ENCODE assay signal across 14 cellular contexts in the genomic region with DNA sequence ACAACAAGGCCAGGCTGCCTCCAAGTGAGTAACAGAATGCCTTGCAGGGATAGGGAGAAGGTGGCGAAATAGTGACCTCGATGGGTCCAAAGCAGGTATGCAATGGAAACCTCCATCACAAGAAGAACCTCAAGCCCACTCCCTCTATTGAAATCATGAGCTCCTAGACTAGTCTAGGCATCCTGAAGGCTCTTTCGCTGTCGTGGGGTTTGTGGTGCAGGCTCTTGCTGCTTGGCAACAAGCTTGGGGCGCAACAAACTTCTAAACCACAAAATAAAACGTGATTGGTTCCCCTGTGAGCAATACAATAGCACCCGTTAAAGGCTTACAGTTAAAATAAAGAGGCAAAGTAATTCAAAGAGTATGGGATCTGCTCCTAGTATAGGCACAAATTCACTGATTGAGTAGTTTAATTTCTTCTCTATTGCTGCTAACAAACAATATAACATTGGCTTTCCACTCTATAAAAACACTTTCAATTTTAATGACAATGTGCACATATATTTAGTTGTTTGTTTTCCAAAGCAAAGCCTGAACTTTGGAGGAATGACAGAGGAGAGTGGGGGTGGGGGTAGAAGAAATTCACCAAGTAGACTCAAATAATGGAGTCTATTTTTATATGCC.
"Had no signal": no experiment of that assay in that cellular context is flagged by ENCODE, and none has a peak within 500 bp of the region (broad histone marks: within the 10 kb centered on the region; RNA-seq: fewer than 3 reads in every experiment).

No MANE protein-coding gene starts in this region.

- H3K36me3 Mint-ChIP-seq: activated CD8-positive, alpha-beta memory T cell treated with anti-CD3 and anti-CD28 coated beads, Interleukin-2, amount 10 ng/mL, durations not matched to agents 7 days and 5 days; activated naive CD4-positive, alpha-beta T cell treated with anti-CD3 and anti-CD28 coated beads, Interleukin-2, amount 50 U/mL, for 72 hours had no signal

- H3K4me1 Mint-ChIP-seq: activated CD8-positive, alpha-beta memory T cell treated with anti-CD3 and anti-CD28 coated beads, Interleukin-2, amount 10 ng/mL, durations not matched to agents 7 days and 5 days had no signal

- H3K27me3 ChIP-seq: testis, upper lobe of right lung had no signal

- H3K4me3 ChIP-seq: dorsolateral prefrontal cortex, testis, upper lobe of right lung had no signal

- H3K9me3 ChIP-seq: testis, upper lobe of right lung had no signal

- H3K4me3 Mint-ChIP-seq: activated CD8-positive, alpha-beta memory T cell treated with anti-CD3 and anti-CD28 coated beads, Interleukin-2, amount 10 ng/mL, durations not matched to agents 7 days and 5 days; activated T-cell treated with anti-CD3 and anti-CD28 coated beads, Interleukin-2, amount 50 U/mL, for 24 hours; neural crest cell; stimulated activated naive CD8-positive, alpha-beta T cell treated with anti-CD3 and anti-CD28 coated beads, Interleukin-15, Interleukin-2, amounts not matched to agents 100 ng/mL and 50 ng/mL, for 24 hours had no signal

- DNase-seq: activated CD4-positive, CD25-positive, alpha-beta regulatory T cell; activated CD8-positive, alpha-beta memory T cell treated with anti-CD3 and anti-CD28 coated beads, Interleukin-2, amount 10 ng/mL, durations not matched to agents 7 days and 5 days; activated effector memory CD4-positive, alpha-beta T cell treated with anti-CD3 and anti-CD28 coated beads, Interleukin-2, amount 50 U/mL, for 16 hours; activated T-cell treated with anti-CD3 and anti-CD28 coated beads, Interleukin-2, amount 50 U/mL, for 24 hours; amygdala; dorsolateral prefrontal cortex; stimulated activated CD4-positive, alpha-beta T cell treated with anti-CD3 and anti-CD28 coated beads, Interleukin-15, amount 100 ng/mL, for 24 hours; stimulated activated CD4-positive, alpha-beta T cell treated with anti-CD3 and anti-CD28 coated beads, Interleukin-4, amount 100 ng/mL, for 24 hours; testis; upper lobe of right lung had no signal

- ATAC-seq: activated CD8-positive, alpha-beta memory T cell treated with anti-CD3 and anti-CD28 coated beads, Interleukin-2, amount 10 ng/mL, durations not matched to agents 7 days and 5 days; activated naive CD4-positive, alpha-beta T cell treated with anti-CD3 and anti-CD28 coated beads, Interleukin-2, amount 50 U/mL, for 72 hours; esophagus mucosa; upper lobe of right lung had no signal

- H3K27ac ChIP-seq: dorsolateral prefrontal cortex, testis, upper lobe of right lung had no signal

- H3K4me1 ChIP-seq: testis, upper lobe of right lung had no signal

- H3K36me3 ChIP-seq: upper lobe of right lung had no signal

- H3K27ac Mint-ChIP-seq: activated CD8-positive, alpha-beta memory T cell treated with anti-CD3 and anti-CD28 coated beads, Interleukin-2, amount 10 ng/mL, durations not matched to agents 7 days and 5 days; activated naive CD4-positive, alpha-beta T cell treated with anti-CD3 and anti-CD28 coated beads, Interleukin-2, amount 50 U/mL, for 72 hours; activated T-cell treated with anti-CD3 and anti-CD28 coated beads, Interleukin-2, amount 50 U/mL, for 24 hours; stimulated activated naive CD8-positive, alpha-beta T cell treated with anti-CD3 and anti-CD28 coated beads, Interleukin-15, Interleukin-2, amounts not matched to agents 100 ng/mL and 50 ng/mL, for 24 hours had no signal
